In the genomic region with DNA sequence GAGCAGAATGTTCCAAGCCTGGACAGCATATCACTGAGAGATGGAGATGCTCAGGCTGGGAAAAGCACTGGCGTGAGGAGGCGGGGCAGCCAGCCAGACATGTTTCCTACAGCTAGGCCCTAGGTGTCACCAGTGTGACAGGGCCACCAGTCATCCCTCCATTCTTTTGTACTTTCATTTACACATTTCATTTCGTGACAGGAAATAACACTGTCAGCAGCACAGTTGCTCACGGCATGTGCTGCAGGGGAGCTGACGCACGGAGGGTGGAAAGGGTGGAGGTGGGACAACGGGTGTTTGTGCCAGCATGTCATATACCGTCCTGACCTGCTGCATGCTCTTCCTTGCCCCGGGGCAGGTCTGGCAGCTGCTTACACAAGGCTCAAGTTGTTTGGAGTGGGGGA, we compare ENCODE assay signal across 8 cellular contexts. TPM values are rescaled to one million over a fixed set of nuclear protein-coding genes. Genes with fewer than 3 reads are reported as not detected.
A peak's percentile ranks its signal among the peaks of the same experiment; 100 is the strongest.
DNase-seq lines count a peak whose midpoint lies in the region; ATAC-seq, FAIRE-seq and TF ChIP-seq lines count a peak whose summit lies in the region.

No MANE protein-coding gene starts in this region.

- intact Hi-C loops in right lobe of liver (cut with DNase I) (no loop called here), tibial artery (cut with DNase I; ENCODE audit: low total_unique reads) (no loop called here)

- TF ChIP-seq POLR2A in GM12891 (IDR thresholded peaks at IDR 0.05; ENCODE audit: low read depth, low read length) (no peak), right lobe of liver (IDR thresholded peaks at IDR 0.05) (no peak)

- H3K27me3 ChIP-seq in right lobe of liver: no peaks in the 10 kb centered on the region
- H3K27me3 ChIP-seq in tibial artery: no peaks in the 10 kb centered on the region

- TF ChIP-seq CTCF in right lobe of liver (IDR thresholded peaks at IDR 0.05) (no peak), tibial artery (IDR thresholded peaks at IDR 0.05) (no peak)

- no peaks in the 10 kb centered on the region for H3K36me3 ChIP-seq in right lobe of liver
- no peaks in the 10 kb centered on the region for H3K36me3 ChIP-seq in tibial artery

- H3K4me1 ChIP-seq in right lobe of liver: no peaks in the 10 kb centered on the region
- no peaks in the 10 kb centered on the region for H3K4me1 ChIP-seq in tibial artery

- H3K27me3 Mint-ChIP-seq in activated T-cell treated with anti-CD3 and anti-CD28 coated beads, Interleukin-2, amount 50 U/mL, for 4 hours (ENCODE audit: low read depth): no peaks in the 10 kb centered on the region

- peaks cover 3% of the 10 kb centered on the region for H3K36me3 Mint-ChIP-seq in activated T-cell treated with anti-CD3 and anti-CD28 coated beads, Interleukin-2, amount 50 U/mL, for 4 hours (ENCODE audit: insufficient read depth)

- H3K9me3 ChIP-seq in right lobe of liver (no peaks in the 10 kb centered on the region), tibial artery (no peaks in the 10 kb centered on the region)

- H3K27ac ChIP-seq in right lobe of liver: no peak overlapping the region
- H3K27ac ChIP-seq in tibial artery: no peak overlapping the region

- ATAC-seq in GM21825 (IDR thresholded peaks at IDR 0.05; ENCODE audit: unreplicated experiment) (peak; percentile 84), right lobe of liver (peak; percentile 63 to 84 (median 79))
- ATAC-seq in activated T-cell treated with anti-CD3 and anti-CD28 coated beads, Interleukin-2, amount 50 U/mL, for 4 hours: peak; percentile 93 to 95
- peak; percentile 96 for ATAC-seq in stimulated activated naive CD8-positive, alpha-beta T cell treated with anti-CD3 and anti-CD28 coated beads, Interleukin-15, Interleukin-2, amounts not matched to agents 100 U/mL and 50 U/mL, for 24 hours

- DNase-seq in GM12891 (ENCODE audit: insufficient read length, low spot score) (no peak), NCI-H510A treated with DMSO at 0.1 percent for 48 hours (lab: John Stamatoyannopoulos, UW) (peak; percentile 46), right lobe of liver (peak in 2 of 3 donors; percentile 48 to 62), NCI-H187 treated with DMSO at 0.1 percent for 48 hours (lab: John Stamatoyannopoulos, UW) (no peak), tibial artery (no peak)
- DNase-seq in activated T-cell treated with anti-CD3 and anti-CD28 coated beads, Interleukin-2, amount 50 U/mL, for 4 hours: peak; percentile 81
- peak; percentile 81 for DNase-seq in stimulated activated naive CD8-positive, alpha-beta T cell treated with anti-CD3 and anti-CD28 coated beads, Interleukin-15, Interleukin-2, amounts not matched to agents 100 U/mL and 50 U/mL, for 24 hours

- H3K4me3 ChIP-seq in right lobe of liver (no peak overlapping the region), tibial artery (no peak overlapping the region)

- H3K9me3 Mint-ChIP-seq in activated T-cell treated with anti-CD3 and anti-CD28 coated beads, Interleukin-2, amount 50 U/mL, for 4 hours: no peaks in the 10 kb centered on the region

- peaks cover 44% of the 10 kb centered on the region for H3K4me1 Mint-ChIP-seq in activated T-cell treated with anti-CD3 and anti-CD28 coated beads, Interleukin-2, amount 50 U/mL, for 4 hours (ENCODE audit: low read depth)

- FAIRE-seq in GM12891 (lab: Jason Lieb, UNC): peak; percentile 66

- H3K4me3 Mint-ChIP-seq in activated T-cell treated with anti-CD3 and anti-CD28 coated beads, Interleukin-2, amount 50 U/mL, for 4 hours: peak overlapping the region; percentile 47

- 41% methylated on average over 4 of the region's 9 CpGs for WGBS in right lobe of liver (ENCODE audit: insufficient coverage, low coverage, low lambda C conversion rate, missing lambda C conversion rate)

TF ChIP-seq in GM12891, 5 proteins besides CTCF, POLR2A, EP300 and RAD21:
- no peak for TF ChIP-seq SPI1 (IDR thresholded peaks at IDR 0.05; ENCODE audit: low read depth, low read length)
- TF ChIP-seq POLR2AphosphoS5 (IDR thresholded peaks at IDR 0.05; ENCODE audit: low read depth, low read length): no peak
- no peak for TF ChIP-seq POU2F2 (IDR thresholded peaks at IDR 0.05; ENCODE audit: low read depth, low read length)
- TF ChIP-seq TAF1 (IDR thresholded peaks at IDR 0.05; ENCODE audit: low read depth, low read length): no peak
- no peak for TF ChIP-seq PAX5 (IDR thresholded peaks at IDR 0.05; ENCODE audit: insufficient read depth, low read length, severe bottlenecking)

RNA-seq across cellular contexts. Expression of gene CEMIP2, which starts 14.8 kb away (rescaled TPM):
- 0.24 TPM for polyA plus RNA-seq in GM12891 (2012; ENCODE audit: low read depth, missing spikeins)
- total RNA-seq in activated T-cell treated with anti-CD3 and anti-CD28 coated beads, Interleukin-2, amount 50 U/mL, for 4 hours: 10 to 100 TPM; 51.1 to 71.9 (median 66.2) TPM
- total RNA-seq in right lobe of liver: 10 to 100 TPM; 40.9 to 92.8 (median 56.5) TPM

Comparison
In these comparisons a context has a peak if more than half of its experiments do, and no peak if none do; other contexts are left out.
1. DNase-seq: peak in NCI-H510A treated with DMSO at 0.1 percent for 48 hours (single experiment), activated T-cell treated with anti-CD3 and anti-CD28 coated beads, Interleukin-2, amount 50 U/mL, for 4 hours (single experiment), right lobe of liver (2 of 3) and stimulated activated naive CD8-positive, alpha-beta T cell treated with anti-CD3 and anti-CD28 coated beads, Interleukin-15, Interleukin-2, amounts not matched to agents 100 U/mL and 50 U/mL, for 24 hours (single experiment); none in GM12891 (single experiment), NCI-H187 treated with DMSO at 0.1 percent for 48 hours (single experiment) and tibial artery (0 of 2).
2. Peak in every context shown above with its lines, with median percentiles within 50 percentile points of each other: ATAC-seq.